6 cellular contexts compared by ENCODE assay signal in genomic region chr14:20427231-20428009, GRCh38. TPM values are rescaled to one million over a fixed set of nuclear protein-coding genes. Genes with fewer than 3 reads are reported as not detected.
A peak's percentile ranks its signal among the peaks of the same experiment; 100 is the strongest.
DNase-seq lines count a peak whose midpoint lies in the region; ATAC-seq, FAIRE-seq and TF ChIP-seq lines count a peak whose summit lies in the region.

No MANE protein-coding gene starts in this region.

- H3K4me3 ChIP-seq in DND-41 (ENCODE audit: low read depth in 1 of 2, low read length in 2 of 2) (no peak overlapping the region), fibroblast of the aortic adventitia (ENCODE audit: low read depth, low read length) (no peak overlapping the region)

- no peaks in the 10 kb centered on the region for H3K9me3 ChIP-seq in DND-41 (ENCODE audit: insufficient read depth, low read length, severe bottlenecking)

- H3K4me1 ChIP-seq in DND-41 (ENCODE audit: insufficient read depth, low read length): peaks cover 16% of the 10 kb centered on the region

- H3K9me3 Mint-ChIP-seq in glutamatergic neuron (ENCODE audit: unreplicated experiment): peaks cover 3% of the 10 kb centered on the region

- H3K9ac ChIP-seq in DND-41 (ENCODE audit: low read depth, low read length): peak overlapping the region; percentile 34

- H3K4me2 ChIP-seq in DND-41 (ENCODE audit: insufficient read depth, low read length): peak overlapping the region; percentile 39

- H3K27me3 Mint-ChIP-seq in glutamatergic neuron (ENCODE audit: unreplicated experiment): no peaks in the 10 kb centered on the region

- H3K79me2 ChIP-seq in DND-41 (ENCODE audit: insufficient read depth, low read length): no peaks in the 10 kb centered on the region

- H3K36me3 ChIP-seq in DND-41 (ENCODE audit: insufficient read depth, low read length): no peaks in the 10 kb centered on the region

- ATAC-seq in DND-41 (ENCODE audit: insufficient read depth, low read depth) (peak; percentile 86), GM21786 (IDR thresholded peaks at IDR 0.05; ENCODE audit: unreplicated experiment) (peak; percentile 81)

- peak overlapping the region; percentile 74 for H3K27ac ChIP-seq in DND-41 (ENCODE audit: low read length)

- no peak for TF ChIP-seq CTCF in DND-41 (IDR thresholded peaks at IDR 0.05; ENCODE audit: borderline replicate concordance, extremely low read depth, low read length, poor library complexity, severe bottlenecking)
- no peak for TF ChIP-seq CTCF in fibroblast of the aortic adventitia (IDR thresholded peaks at IDR 0.05; ENCODE audit: insufficient read depth, low read length)
- no peak for TF ChIP-seq CTCF in glutamatergic neuron (IDR thresholded peaks at IDR 0.05; ENCODE audit: partially characterized antibody, unreplicated experiment)

- no peaks in the 10 kb centered on the region for H3K36me3 Mint-ChIP-seq in glutamatergic neuron (ENCODE audit: unreplicated experiment)

- H4K20me1 ChIP-seq in DND-41 (ENCODE audit: insufficient read depth, low read length): no peaks in the 10 kb centered on the region

- no peak for FAIRE-seq in frontal cortex (lab: Jason Lieb, UNC)

- peak overlapping the region; percentile 61 for H2AFZ ChIP-seq in DND-41 (ENCODE audit: low read depth, low read length)

- no peak overlapping the region for H3K4me3 Mint-ChIP-seq in glutamatergic neuron (ENCODE audit: unreplicated experiment)

- DNase-seq in DND-41 (peak; percentile 46), NCI-H2227 treated with DMSO at 0.1 percent for 48 hours (lab: John Stamatoyannopoulos, UW) (peak; percentile 26), fibroblast of the aortic adventitia (ENCODE audit: low read depth) (peak; percentile 59), frontal cortex (ENCODE audit: low spot score in 2 of 2) (no peak), glutamatergic neuron (no peak)

- H3K27me3 ChIP-seq in DND-41 (ENCODE audit: insufficient read depth, low read length, poor library complexity): no peaks in the 10 kb centered on the region

- no peak overlapping the region for H3K27ac Mint-ChIP-seq in glutamatergic neuron (ENCODE audit: unreplicated experiment)

- H3K4me1 Mint-ChIP-seq in glutamatergic neuron (ENCODE audit: low read depth, unreplicated experiment): no peaks in the 10 kb centered on the region

RNA-seq across cellular contexts. Expression of gene KLHL33, which starts 8.5 kb away (rescaled TPM):
- total RNA-seq in fibroblast of the aortic adventitia (ENCODE audit: low replicate concordance) (0.18 and 0.65 TPM in 2 replicates), frontal cortex (under 0.01 TPM), glutamatergic neuron (ENCODE audit: unreplicated experiment) (0.15 TPM)

RNA-seq across cellular contexts. Expression of gene TEP1, which starts 14.1 kb away (rescaled TPM):
- 17.7 and 17.8 TPM in 2 replicates for total RNA-seq in fibroblast of the aortic adventitia (ENCODE audit: low replicate concordance)
- total RNA-seq in frontal cortex: 3.3 TPM
- total RNA-seq in glutamatergic neuron (ENCODE audit: unreplicated experiment): 22.7 TPM

RNA-seq across cellular contexts. Expression of gene OSGEP, which starts 27.2 kb away (rescaled TPM):
- total RNA-seq in fibroblast of the aortic adventitia (ENCODE audit: low replicate concordance) (31.2 and 45.6 TPM in 2 replicates), frontal cortex (36.3 TPM), glutamatergic neuron (ENCODE audit: unreplicated experiment) (65.0 TPM)

RNA-seq across cellular contexts. Expression of gene APEX1, which starts 27.6 kb away (rescaled TPM):
- 58.8 and 358 TPM in 2 replicates for total RNA-seq in fibroblast of the aortic adventitia (ENCODE audit: low replicate concordance)
- 64.4 TPM for total RNA-seq in frontal cortex
- 265 TPM for total RNA-seq in glutamatergic neuron (ENCODE audit: unreplicated experiment)

RNA-seq across cellular contexts. Expression of gene PIP4P1, which starts 33.8 kb away (rescaled TPM):
- total RNA-seq in fibroblast of the aortic adventitia (ENCODE audit: low replicate concordance): 23.7 and 25.3 TPM in 2 replicates
- total RNA-seq in frontal cortex: 33.8 TPM
- 49.1 TPM for total RNA-seq in glutamatergic neuron (ENCODE audit: unreplicated experiment)

Comparison
In these comparisons a context has a peak if more than half of its experiments do, and no peak if none do; other contexts are left out.
1. DNase-seq: peak in DND-41 (single experiment), NCI-H2227 treated with DMSO at 0.1 percent for 48 hours (single experiment) and fibroblast of the aortic adventitia (single experiment); none in frontal cortex (0 of 2) and glutamatergic neuron (single experiment).